8 cellular contexts compared by ENCODE assay signal in the genomic region with DNA sequence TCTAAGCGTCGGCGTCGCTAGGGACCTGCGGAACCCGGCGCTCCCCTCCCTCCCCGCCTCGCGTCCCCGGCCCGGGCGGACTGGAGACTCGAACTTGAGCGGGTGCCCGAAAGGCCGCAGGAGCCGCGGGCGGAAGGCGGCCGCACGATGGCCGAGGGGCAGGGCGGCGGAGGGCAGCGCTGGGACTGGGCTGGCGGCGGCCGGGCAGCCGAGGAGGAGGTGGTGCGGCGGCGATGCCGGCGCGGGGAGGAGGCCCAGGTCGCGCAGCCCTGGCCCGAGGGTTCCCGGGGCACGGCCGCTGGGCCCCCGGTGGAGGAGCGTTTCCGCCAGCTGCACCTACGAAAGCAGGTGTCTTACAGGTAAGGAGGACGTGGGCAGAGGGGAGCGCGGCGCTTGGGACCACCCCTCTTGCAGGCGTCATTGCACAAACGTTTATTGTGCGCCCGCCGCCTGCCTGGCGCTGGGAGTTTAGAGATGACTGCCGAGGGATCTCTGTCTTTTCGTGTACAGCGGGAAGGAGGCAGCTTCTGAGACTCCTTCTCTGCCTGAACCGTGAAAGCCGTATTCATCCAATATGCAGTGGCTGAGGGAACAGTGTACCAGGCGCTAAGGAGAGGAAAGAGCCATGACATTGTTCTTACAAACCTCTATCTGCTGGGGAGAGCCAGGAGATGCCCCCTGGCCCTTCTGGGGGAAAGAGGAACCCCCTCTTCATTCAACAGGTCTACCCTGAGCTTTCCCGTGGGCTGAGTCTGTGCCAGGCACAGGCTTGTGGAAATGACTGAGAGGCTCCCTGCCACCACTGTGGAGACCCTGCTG. TPM values are rescaled to one million over a fixed set of nuclear protein-coding genes. Genes with fewer than 3 reads are reported as not detected.
A peak's percentile ranks its signal among the peaks of the same experiment; 100 is the strongest.
DNase-seq lines count a peak whose midpoint lies in the region; ATAC-seq, FAIRE-seq and TF ChIP-seq lines count a peak whose summit lies in the region.

No MANE protein-coding gene starts in this region.

- H3K27ac ChIP-seq in upper lobe of right lung = no peak overlapping the region

- intact Hi-C loops in left colon (cut with DNase I, micrococcal nuclease) (no loop called here), upper lobe of right lung (cut with DNase I) (no loop called here)

- H3K27me3 Mint-ChIP-seq in stimulated activated naive CD8-positive, alpha-beta T cell treated with anti-CD3 and anti-CD28 coated beads, Interleukin-15, Interleukin-2, amounts not matched to agents 100 ng/mL and 50 ng/mL, for 24 hours = peaks cover 12% of the 10 kb centered on the region
- H3K27me3 Mint-ChIP-seq in activated naive CD8-positive, alpha-beta T cell treated with anti-CD3 and anti-CD28 coated beads, Interleukin-2, amount 10 ng/mL, durations not matched to agents 7 days and 5 days = peaks cover 28% of the 10 kb centered on the region

- H3K36me3 ChIP-seq in upper lobe of right lung = no peaks in the 10 kb centered on the region

- H3K36me3 Mint-ChIP-seq in stimulated activated naive CD8-positive, alpha-beta T cell treated with anti-CD3 and anti-CD28 coated beads, Interleukin-15, Interleukin-2, amounts not matched to agents 100 ng/mL and 50 ng/mL, for 24 hours (ENCODE audit: low read depth) = no peaks in the 10 kb centered on the region
- H3K36me3 Mint-ChIP-seq in activated naive CD8-positive, alpha-beta T cell treated with anti-CD3 and anti-CD28 coated beads, Interleukin-2, amount 10 ng/mL, durations not matched to agents 7 days and 5 days = no peaks in the 10 kb centered on the region

- no peak for ATAC-seq in stimulated activated naive CD8-positive, alpha-beta T cell treated with anti-CD3 and anti-CD28 coated beads, Interleukin-15, Interleukin-2, amounts not matched to agents 100 U/mL and 50 U/mL, for 24 hours
- ATAC-seq in activated naive CD8-positive, alpha-beta T cell treated with anti-CD3 and anti-CD28 coated beads, Interleukin-2, amount 10 ng/mL, durations not matched to agents 7 days and 5 days (ENCODE audit: low read depth) = peak; percentile 23
- peak; percentile 62 for ATAC-seq in left colon
- ATAC-seq in upper lobe of right lung = peak; percentile 47
- ATAC-seq in GM21786 (IDR thresholded peaks at IDR 0.05; ENCODE audit: unreplicated experiment) = no peak
- ATAC-seq in HG02840 (IDR thresholded peaks at IDR 0.05; ENCODE audit: low FRiP score, unreplicated experiment) = no peak

- no peaks in the 10 kb centered on the region for H3K9me3 ChIP-seq in upper lobe of right lung

- no peak overlapping the region for H3K27ac Mint-ChIP-seq in stimulated activated naive CD8-positive, alpha-beta T cell treated with anti-CD3 and anti-CD28 coated beads, Interleukin-15, Interleukin-2, amounts not matched to agents 100 ng/mL and 50 ng/mL, for 24 hours
- no peak overlapping the region for H3K27ac Mint-ChIP-seq in activated naive CD8-positive, alpha-beta T cell treated with anti-CD3 and anti-CD28 coated beads, Interleukin-2, amount 10 ng/mL, durations not matched to agents 7 days and 5 days

- H3K9me3 Mint-ChIP-seq in stimulated activated naive CD8-positive, alpha-beta T cell treated with anti-CD3 and anti-CD28 coated beads, Interleukin-15, Interleukin-2, amounts not matched to agents 100 ng/mL and 50 ng/mL, for 24 hours = no peaks in the 10 kb centered on the region
- no peaks in the 10 kb centered on the region for H3K9me3 Mint-ChIP-seq in activated naive CD8-positive, alpha-beta T cell treated with anti-CD3 and anti-CD28 coated beads, Interleukin-2, amount 10 ng/mL, durations not matched to agents 7 days and 5 days

- peak overlapping the region; percentile 44 for H3K4me3 ChIP-seq in upper lobe of right lung

- H3K4me3 Mint-ChIP-seq in stimulated activated naive CD8-positive, alpha-beta T cell treated with anti-CD3 and anti-CD28 coated beads, Interleukin-15, Interleukin-2, amounts not matched to agents 100 ng/mL and 50 ng/mL, for 24 hours = peak overlapping the region; percentile 73
- H3K4me3 Mint-ChIP-seq in activated naive CD8-positive, alpha-beta T cell treated with anti-CD3 and anti-CD28 coated beads, Interleukin-2, amount 10 ng/mL, durations not matched to agents 7 days and 5 days = peak overlapping the region; percentile 67

- FAIRE-seq in RCC 7860 (lab: Jason Lieb, UNC) = no peak

- DNase-seq in stimulated activated naive CD8-positive, alpha-beta T cell treated with anti-CD3 and anti-CD28 coated beads, Interleukin-15, Interleukin-2, amounts not matched to agents 100 U/mL and 50 U/mL, for 24 hours = no peak
- peak; percentile 61 for DNase-seq in activated naive CD8-positive, alpha-beta T cell treated with anti-CD3 and anti-CD28 coated beads, Interleukin-2, amount 10 ng/mL, durations not matched to agents 7 days and 5 days
- no peak for DNase-seq in left colon
- no peak for DNase-seq in upper lobe of right lung
- DNase-seq in RCC 7860 (ENCODE audit: low spot score) = no peak

- TF ChIP-seq CTCF in upper lobe of right lung (IDR thresholded peaks at IDR 0.05) = no peak

- H3K4me1 Mint-ChIP-seq in stimulated activated naive CD8-positive, alpha-beta T cell treated with anti-CD3 and anti-CD28 coated beads, Interleukin-15, Interleukin-2, amounts not matched to agents 100 ng/mL and 50 ng/mL, for 24 hours (ENCODE audit: low read depth) = peaks cover 54% of the 10 kb centered on the region
- H3K4me1 Mint-ChIP-seq in activated naive CD8-positive, alpha-beta T cell treated with anti-CD3 and anti-CD28 coated beads, Interleukin-2, amount 10 ng/mL, durations not matched to agents 7 days and 5 days = peaks cover 40% of the 10 kb centered on the region

- H3K4me1 ChIP-seq in upper lobe of right lung = peaks cover 16% of the 10 kb centered on the region

- peaks cover 32% of the 10 kb centered on the region for H3K27me3 ChIP-seq in upper lobe of right lung

- POLR2A ChIA-PET in activated naive CD8-positive, alpha-beta T cell treated with anti-CD3 and anti-CD28 coated beads, Interleukin-2, amount 10 ng/mL, durations not matched to agents 7 days and 5 days (lab: Charles Lee) = interaction anchor here (0.9 to 1.9 kb wide), 5 partner anchors 9 to 38 kb away, joined by 4 to 12 read pairs (median 5); no protein-coding TSS in a partner anchor

RNA-seq across cellular contexts. Expression of gene DGKZ, which starts 13.9 kb away (rescaled TPM):
- total RNA-seq in activated naive CD8-positive, alpha-beta T cell treated with anti-CD3 and anti-CD28 coated beads, Interleukin-2, amount 10 ng/mL, durations not matched to agents 7 days and 5 days = 100 to 1,000 TPM; 160 to 163 TPM
- total RNA-seq in left colon = 10 to 100 TPM; 44.9 to 47.9 TPM
- 50.4 TPM for total RNA-seq in upper lobe of right lung

RNA-seq across cellular contexts. Expression of gene MDK, which starts 48.1 kb away (rescaled TPM):
- total RNA-seq in activated naive CD8-positive, alpha-beta T cell treated with anti-CD3 and anti-CD28 coated beads, Interleukin-2, amount 10 ng/mL, durations not matched to agents 7 days and 5 days = 1 to 10 TPM; 6.9 to 7.4 TPM
- total RNA-seq in left colon (100 to 1,000 TPM; 136 to 195 TPM), upper lobe of right lung (24.7 TPM)

RNA-seq across cellular contexts. Expression of gene CREB3L1, which starts 55.9 kb away (rescaled TPM):
- total RNA-seq in activated naive CD8-positive, alpha-beta T cell treated with anti-CD3 and anti-CD28 coated beads, Interleukin-2, amount 10 ng/mL, durations not matched to agents 7 days and 5 days = not detected
- total RNA-seq in left colon (100 to 1,000 TPM; 118 to 200 TPM), upper lobe of right lung (47.4 TPM)

RNA-seq across cellular contexts. Expression of gene CHRM4, which starts 58.2 kb away (rescaled TPM):
- under 1 TPM; 0.19 to 0.40 TPM for total RNA-seq in activated naive CD8-positive, alpha-beta T cell treated with anti-CD3 and anti-CD28 coated beads, Interleukin-2, amount 10 ng/mL, durations not matched to agents 7 days and 5 days
- total RNA-seq in left colon (1 to 10 TPM in 1 of 2 donors, under 1 TPM in 1; 0.67 to 3.1 TPM), upper lobe of right lung (0.35 TPM)

Comparison
In these comparisons a context has a peak if more than half of its experiments do, and no peak if none do; other contexts are left out.
1. ATAC-seq: peak in activated naive CD8-positive, alpha-beta T cell treated with anti-CD3 and anti-CD28 coated beads, Interleukin-2, amount 10 ng/mL, durations not matched to agents 7 days and 5 days (single experiment), left colon (single experiment) and upper lobe of right lung (single experiment); none in stimulated activated naive CD8-positive, alpha-beta T cell treated with anti-CD3 and anti-CD28 coated beads, Interleukin-15, Interleukin-2, amounts not matched to agents 100 U/mL and 50 U/mL, for 24 hours (single experiment), GM21786 (single experiment) and HG02840 (single experiment).
2. RNA of gene CREB3L1, which starts 55.9 kb away (total RNA-seq): 118 to 200 TPM in left colon and 47.4 TPM in upper lobe of right lung (single experiment); not detected in activated naive CD8-positive, alpha-beta T cell treated with anti-CD3 and anti-CD28 coated beads, Interleukin-2, amount 10 ng/mL, durations not matched to agents 7 days and 5 days; every median in the first group is over 10 times any median in the second.